ENCODE assay signal across 32 cellular contexts in genomic region chr6:95354551-95354950, GRCh38.
"Had no signal": no experiment of that assay in that cellular context is flagged by ENCODE, and none has a peak within 500 bp of the region (broad histone marks: within the 10 kb centered on the region; RNA-seq: fewer than 3 reads in every experiment).

No MANE protein-coding gene starts in this region.

- H3K9me3 ChIP-seq: adrenal gland, body of pancreas, breast epithelium had no signal

- H3K4me1 ChIP-seq: adrenal gland, body of pancreas, breast epithelium had no signal

- H3K27me3 Mint-ChIP-seq: activated B cell treated with CpG ODN at 0.5 μM for 24 hours; activated CD4-positive, alpha-beta memory T cell treated with anti-CD3 and anti-CD28 coated beads for 36 hours; activated CD4-positive, alpha-beta T cell treated with anti-CD3 and anti-CD28 coated beads, Interleukin-2, amount 10 ng/mL, durations not matched to agents 24 days and 14 days; activated CD8-positive, alpha-beta T cell treated with anti-CD3 and anti-CD28 coated beads for 36 hours; activated naive CD8-positive, alpha-beta T cell treated with anti-CD3 and anti-CD28 coated beads for 36 hours; T-cell had no signal

- H3K27ac Mint-ChIP-seq: activated B cell treated with CpG ODN at 0.5 μM for 24 hours; activated CD4-positive, alpha-beta memory T cell treated with anti-CD3 and anti-CD28 coated beads for 36 hours; activated CD4-positive, alpha-beta T cell treated with anti-CD3 and anti-CD28 coated beads, Interleukin-2, amount 10 ng/mL, durations not matched to agents 24 days and 14 days; activated CD8-positive, alpha-beta T cell treated with anti-CD3 and anti-CD28 coated beads for 36 hours; activated naive CD4-positive, alpha-beta T cell treated with anti-CD3 and anti-CD28 coated beads for 36 hours; activated naive CD4-positive, alpha-beta T cell treated with anti-CD3 and anti-CD28 coated beads, Interleukin-2, amount 50 U/mL, for 72 hours; activated naive CD8-positive, alpha-beta T cell treated with anti-CD3 and anti-CD28 coated beads for 36 hours; activated T-cell treated with anti-CD3 and anti-CD28 coated beads, Interleukin-2, amount 50 U/mL, for 72 hours; activated T-helper 1 cell treated with anti-CD3 and anti-CD28 coated beads, Interleukin-12 subunit alpha, Interleukin-12 subunit beta, Interleukin-2, Interleukin-4 antibody, amounts not matched to agents 30 ng/mL and 10 ng/mL and 1 ng/mL, durations not matched to agents 14 hours and 24 hours and 36 hours; activated T-helper 17 cell treated with anti-CD3 and anti-CD28 coated beads, Interleukin-2, amount 50 U/mL, for 72 hours; T-cell; T-helper 17 cell had no signal

- H3K4me3 ChIP-seq: adrenal gland, body of pancreas, breast epithelium had no signal

- H3K27me3 ChIP-seq: adrenal gland, body of pancreas, brain microvascular endothelial cell, breast epithelium had no signal

- H3K27ac ChIP-seq: adrenal gland, body of pancreas, brain microvascular endothelial cell, breast epithelium, VCaP had no signal

- H3K9me3 Mint-ChIP-seq: activated B cell treated with CpG ODN at 0.5 μM for 24 hours; activated CD4-positive, alpha-beta memory T cell treated with anti-CD3 and anti-CD28 coated beads for 36 hours; activated CD4-positive, alpha-beta T cell treated with anti-CD3 and anti-CD28 coated beads, Interleukin-2, amount 10 ng/mL, durations not matched to agents 24 days and 14 days; activated CD8-positive, alpha-beta T cell treated with anti-CD3 and anti-CD28 coated beads for 36 hours; activated naive CD4-positive, alpha-beta T cell treated with anti-CD3 and anti-CD28 coated beads for 36 hours; activated naive CD4-positive, alpha-beta T cell treated with anti-CD3 and anti-CD28 coated beads, Interleukin-2, amount 50 U/mL, for 72 hours; activated naive CD8-positive, alpha-beta T cell treated with anti-CD3 and anti-CD28 coated beads for 36 hours; activated T-cell treated with anti-CD3 and anti-CD28 coated beads, Interleukin-2, amount 50 U/mL, for 72 hours; activated T-helper 1 cell treated with anti-CD3 and anti-CD28 coated beads, Interleukin-12 subunit alpha, Interleukin-12 subunit beta, Interleukin-2, Interleukin-4 antibody, amounts not matched to agents 30 ng/mL and 10 ng/mL and 1 ng/mL, durations not matched to agents 14 hours and 24 hours and 36 hours; activated T-helper 17 cell treated with anti-CD3 and anti-CD28 coated beads, Interleukin-2, amount 50 U/mL, for 72 hours; T-cell had no signal

- H3K36me3 ChIP-seq: adrenal gland, brain microvascular endothelial cell, breast epithelium had no signal

- H3K36me3 Mint-ChIP-seq: activated CD4-positive, alpha-beta memory T cell treated with anti-CD3 and anti-CD28 coated beads for 36 hours; activated naive CD4-positive, alpha-beta T cell treated with anti-CD3 and anti-CD28 coated beads, Interleukin-2, amount 50 U/mL, for 72 hours; activated naive CD8-positive, alpha-beta T cell treated with anti-CD3 and anti-CD28 coated beads for 36 hours; T-cell had no signal

- H3K4me1 Mint-ChIP-seq: activated B cell treated with CpG ODN at 0.5 μM for 24 hours; activated CD4-positive, alpha-beta T cell treated with anti-CD3 and anti-CD28 coated beads, Interleukin-2, amount 10 ng/mL, durations not matched to agents 24 days and 14 days; activated naive CD8-positive, alpha-beta T cell treated with anti-CD3 and anti-CD28 coated beads for 36 hours; activated T-helper 17 cell treated with anti-CD3 and anti-CD28 coated beads, Interleukin-2, amount 50 U/mL, for 72 hours; T-cell; T-helper 17 cell had no signal

- ATAC-seq: activated CD8-positive, alpha-beta T cell treated with anti-CD3 and anti-CD28 coated beads for 36 hours; activated naive CD4-positive, alpha-beta T cell treated with anti-CD3 and anti-CD28 coated beads, Interleukin-2, amount 50 U/mL, for 72 hours; activated T-cell treated with anti-CD3 and anti-CD28 coated beads, Interleukin-2, amount 50 U/mL, for 4 hours; activated T-cell treated with anti-CD3 and anti-CD28 coated beads, Interleukin-2, amount 50 U/mL, for 72 hours; activated T-helper 17 cell treated with anti-CD3 and anti-CD28 coated beads, Interleukin-2, amount 50 U/mL, for 72 hours; body of pancreas; T-cell; T-helper 17 cell had no signal

- H3K4me3 Mint-ChIP-seq: activated B cell treated with CpG ODN at 0.5 μM for 24 hours; activated CD4-positive, alpha-beta memory T cell treated with anti-CD3 and anti-CD28 coated beads for 36 hours; activated CD4-positive, alpha-beta T cell treated with anti-CD3 and anti-CD28 coated beads, Interleukin-2, amount 10 ng/mL, durations not matched to agents 24 days and 14 days; activated CD8-positive, alpha-beta T cell treated with anti-CD3 and anti-CD28 coated beads for 36 hours; activated naive CD4-positive, alpha-beta T cell treated with anti-CD3 and anti-CD28 coated beads for 36 hours; activated naive CD8-positive, alpha-beta T cell treated with anti-CD3 and anti-CD28 coated beads for 36 hours; activated T-cell treated with anti-CD3 and anti-CD28 coated beads, Interleukin-2, amount 50 U/mL, for 4 hours; activated T-cell treated with anti-CD3 and anti-CD28 coated beads, Interleukin-2, amount 50 U/mL, for 72 hours; activated T-helper 1 cell treated with anti-CD3 and anti-CD28 coated beads, Interleukin-12 subunit alpha, Interleukin-12 subunit beta, Interleukin-2, Interleukin-4 antibody, amounts not matched to agents 30 ng/mL and 10 ng/mL and 1 ng/mL, durations not matched to agents 14 hours and 24 hours and 36 hours; activated T-helper 17 cell treated with anti-CD3 and anti-CD28 coated beads, Interleukin-2, amount 50 U/mL, for 72 hours; T-cell; T-helper 17 cell had no signal

- DNase-seq: activated B cell treated with CpG ODN at 0.5 μM for 24 hours; activated CD4-positive, alpha-beta memory T cell treated with anti-CD3 and anti-CD28 coated beads for 36 hours; activated CD4-positive, alpha-beta T cell treated with anti-CD3 and anti-CD28 coated beads for 4 hours; activated CD4-positive, alpha-beta T cell treated with anti-CD3 and anti-CD28 coated beads, Interleukin-2, amount 10 ng/mL, durations not matched to agents 24 days and 14 days; activated CD4-positive, alpha-beta T cell treated with anti-CD3 and anti-CD28 coated beads, Interleukin-2, amount 50 U/mL, for 1 hour; activated CD4-positive, alpha-beta T cell treated with anti-CD3 and anti-CD28 coated beads, Interleukin-2, amount 50 U/mL, for 4 hours; activated CD4-positive, CD25-positive, alpha-beta regulatory T cell treated with anti-CD3 and anti-CD28 coated beads, Interleukin-2, amount 50 U/mL, for 72 hours; activated CD8-positive, alpha-beta memory T cell treated with anti-CD3 and anti-CD28 coated beads, Interleukin-2, amount 50 U/mL, for 4 hours; activated CD8-positive, alpha-beta T cell treated with anti-CD3 and anti-CD28 coated beads for 36 hours; activated effector memory CD4-positive, alpha-beta T cell treated with anti-CD3 and anti-CD28 coated beads, Interleukin-2, amount 50 U/mL, for 16 hours; activated gamma-delta T cell treated with Interleukin-2 at 50 U/mL for 16 hours; activated naive CD4-positive, alpha-beta T cell; activated naive CD4-positive, alpha-beta T cell treated with anti-CD3 and anti-CD28 coated beads for 36 hours; activated naive CD4-positive, alpha-beta T cell treated with anti-CD3 and anti-CD28 coated beads, Interleukin-2, amount 50 U/mL, for 16 hours; activated naive CD8-positive, alpha-beta T cell treated with anti-CD3 and anti-CD28 coated beads for 36 hours; activated T-cell treated with anti-CD3 and anti-CD28 coated beads for 4 hours; activated T-cell treated with anti-CD3 and anti-CD28 coated beads, Interleukin-2, amount 50 U/mL, for 1 hour; activated T-cell treated with anti-CD3 and anti-CD28 coated beads, Interleukin-2, amount 50 U/mL, for 4 hours; activated T-cell treated with anti-CD3 and anti-CD28 coated beads, Interleukin-2, amount 50 U/mL, for 72 hours; adrenal gland; amniotic stem cell; aorta; body of pancreas; brain microvascular endothelial cell; central memory CD4-positive, alpha-beta T cell; T-cell; T-helper 17 cell had no signal
